ENCODE assay signal across 23 cellular contexts in the genomic region with DNA sequence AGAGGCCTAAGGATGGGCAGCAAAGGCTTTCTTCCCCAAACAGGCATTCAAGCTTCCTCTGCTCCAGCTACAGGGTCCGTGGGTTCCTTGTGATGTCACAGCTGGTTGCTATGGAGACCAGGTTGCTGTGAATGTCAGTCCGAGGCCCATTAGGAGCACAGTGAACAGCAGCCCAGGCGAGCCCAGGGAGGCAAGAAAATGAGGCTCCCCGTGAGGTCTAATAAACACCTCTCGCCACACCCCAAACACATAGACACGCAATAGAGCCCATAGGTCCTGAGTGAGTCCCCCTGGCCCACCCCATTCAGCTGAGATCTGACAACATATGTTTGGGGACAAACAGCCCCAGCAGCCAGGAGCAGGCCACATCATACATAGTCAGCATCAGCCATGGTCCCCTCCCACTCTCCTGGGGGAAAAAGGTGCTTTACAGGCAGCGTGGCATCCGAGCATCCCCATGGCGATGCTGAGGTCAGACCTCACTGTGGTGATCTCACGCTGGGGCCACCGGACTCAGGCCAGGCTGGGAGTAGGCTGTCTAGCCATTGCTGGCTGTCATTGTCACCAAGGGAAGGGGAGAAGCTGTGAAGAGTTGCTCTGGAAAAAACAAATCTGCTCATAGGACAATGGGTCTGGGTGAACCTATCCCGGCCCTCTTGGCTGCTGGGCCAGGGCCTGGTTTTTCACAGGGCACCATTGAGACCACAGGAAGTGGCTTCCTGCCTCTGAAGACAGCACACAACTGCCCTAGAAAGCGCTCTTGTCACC. TPM values are rescaled to one million over a fixed set of nuclear protein-coding genes. Genes with fewer than 3 reads are reported as not detected.
DNase-seq lines count a peak whose midpoint lies in the region; ATAC-seq and TF ChIP-seq lines count a peak whose summit lies in the region.
"Had no signal": no experiment of that assay in that cellular context is flagged by ENCODE, and none has a peak within 500 bp of the region (broad histone marks: within the 10 kb centered on the region; RNA-seq: fewer than 3 reads in every experiment).

No MANE protein-coding gene starts in this region.

- peak overlapping the region; percentile 4 for H3K27ac ChIP-seq in temporal lobe (ENCODE audit: low read depth, low read length)
- H3K27ac ChIP-seq: adrenal gland, cardiac muscle cell, parathyroid adenoma, PC-9, sigmoid colon, thoracic aorta had no signal

- ATAC-seq in activated CD8-positive, alpha-beta memory T cell treated with anti-CD3 and anti-CD28 coated beads, Interleukin-2, amount 10 ng/mL, durations not matched to agents 7 days and 5 days: peak; percentile 34
- ATAC-seq: activated CD4-positive, alpha-beta T cell treated with anti-CD3 and anti-CD28 coated beads for 36 hours; CD8-positive, alpha-beta T cell had no signal

- no peaks in the 10 kb centered on the region for H3K9me3 Mint-ChIP-seq in activated CD8-positive, alpha-beta memory T cell treated with anti-CD3 and anti-CD28 coated beads, Interleukin-2, amount 10 ng/mL, durations not matched to agents 7 days and 5 days (ENCODE audit: low read depth)
- H3K9me3 Mint-ChIP-seq in immature natural killer cell: no peaks in the 10 kb centered on the region
- H3K9me3 Mint-ChIP-seq: CD8-positive, alpha-beta T cell had no signal

- H3K4me1 Mint-ChIP-seq in activated CD8-positive, alpha-beta memory T cell treated with anti-CD3 and anti-CD28 coated beads, Interleukin-2, amount 10 ng/mL, durations not matched to agents 7 days and 5 days: peaks cover 5% of the 10 kb centered on the region
- peaks cover 23 to 26% of the 10 kb centered on the region in 2 donors for H3K4me1 Mint-ChIP-seq in immature natural killer cell
- H3K4me1 Mint-ChIP-seq: activated CD4-positive, alpha-beta T cell treated with anti-CD3 and anti-CD28 coated beads for 36 hours had no signal

- TF ChIP-seq CTCF in NB4 (IDR thresholded peaks at IDR 0.05; ENCODE audit: low read depth, low read length): no peak

- no peak overlapping the region for H3K4me3 Mint-ChIP-seq in activated CD8-positive, alpha-beta memory T cell treated with anti-CD3 and anti-CD28 coated beads, Interleukin-2, amount 10 ng/mL, durations not matched to agents 7 days and 5 days
- H3K4me3 Mint-ChIP-seq in immature natural killer cell: peak overlapping the region in 4 of 5 donors; percentile 16 to 51 (median 32)
- H3K4me3 Mint-ChIP-seq: activated CD4-positive, alpha-beta T cell treated with anti-CD3 and anti-CD28 coated beads for 36 hours; CD8-positive, alpha-beta T cell had no signal

- no peak for TF ChIP-seq POLR2A in NB4 (IDR thresholded peaks at IDR 0.05; ENCODE audit: extremely low read depth, insufficient read length)

- CTCF ChIA-PET in activated CD8-positive, alpha-beta memory T cell treated with anti-CD3 and anti-CD28 coated beads, Interleukin-2, amount 10 ng/mL, durations not matched to agents 7 days and 5 days (lab: Charles Lee): no interaction called here

- H3K4me3 ChIP-seq in NB4 (ENCODE audit: low read depth, low read length): no peak overlapping the region
- H3K4me3 ChIP-seq: adrenal gland, cardiac muscle cell, PC-9, sigmoid colon, thoracic aorta had no signal

- DNase-seq in activated CD8-positive, alpha-beta memory T cell treated with anti-CD3 and anti-CD28 coated beads, Interleukin-2, amount 10 ng/mL, durations not matched to agents 7 days and 5 days: peak; percentile 50
- no peak for DNase-seq in activated CD8-positive, alpha-beta memory T cell treated with anti-CD3 and anti-CD28 coated beads for 24 hours
- DNase-seq in NB4 (ENCODE audit: low read depth) (peak; percentile 77), immature natural killer cell (peak; percentile 64 to 67 (median 65)), DMS79 treated with DMSO at 0.1 percent for 48 hours (lab: John Stamatoyannopoulos, UW) (no peak), ACHN (no peak), anterior cingulate cortex (lab: John Stamatoyannopoulos, UW) (no peak)
- DNase-seq: activated CD4-positive, alpha-beta T cell treated with anti-CD3 and anti-CD28 coated beads for 36 hours; activated effector memory CD4-positive, alpha-beta T cell treated with Interleukin-2 at 50 U/mL for 16 hours; adrenal gland; CD8-positive, alpha-beta T cell; dermis blood vessel endothelial cell; Kasumi-1; NCI-H1105; NCI-H2171; NCI-H82; PC-9; SIG-M5; sigmoid colon had no signal

- H3K27me3 Mint-ChIP-seq in activated CD8-positive, alpha-beta memory T cell treated with anti-CD3 and anti-CD28 coated beads, Interleukin-2, amount 10 ng/mL, durations not matched to agents 7 days and 5 days: no peaks in the 10 kb centered on the region
- peaks cover 0 to 5% (median 2%) of the 10 kb centered on the region in 3 donors for H3K27me3 Mint-ChIP-seq in immature natural killer cell (ENCODE audit: low read depth in 3 of 3)
- H3K27me3 Mint-ChIP-seq: activated CD4-positive, alpha-beta T cell treated with anti-CD3 and anti-CD28 coated beads for 36 hours had no signal

- H3K27ac Mint-ChIP-seq in activated CD8-positive, alpha-beta memory T cell treated with anti-CD3 and anti-CD28 coated beads, Interleukin-2, amount 10 ng/mL, durations not matched to agents 7 days and 5 days: no peak overlapping the region
- H3K27ac Mint-ChIP-seq in immature natural killer cell: peak overlapping the region in 5 of 6 donors; percentile 12 to 67 (median 61)
- H3K27ac Mint-ChIP-seq: activated CD4-positive, alpha-beta T cell treated with anti-CD3 and anti-CD28 coated beads for 36 hours; CD8-positive, alpha-beta T cell had no signal

- no peaks in the 10 kb centered on the region for H3K36me3 Mint-ChIP-seq in activated CD8-positive, alpha-beta memory T cell treated with anti-CD3 and anti-CD28 coated beads, Interleukin-2, amount 10 ng/mL, durations not matched to agents 7 days and 5 days
- no peaks in the 10 kb centered on the region for H3K36me3 Mint-ChIP-seq in immature natural killer cell
- H3K36me3 Mint-ChIP-seq: CD8-positive, alpha-beta T cell had no signal

- in situ Hi-C loops in ACHN (cut with HindIII; ENCODE audit: low pct_ligation_motif_present, low pct_unique_long_range_greater_than_20kb, low sequenced_read_pairs): no loop called here

RNA-seq across cellular contexts. Expression of a gene that starts 23.1 kb away (rescaled TPM):
- 1 to 10 TPM; 2.2 to 3.7 TPM for total RNA-seq in activated CD8-positive, alpha-beta memory T cell treated with anti-CD3 and anti-CD28 coated beads, Interleukin-2, amount 10 ng/mL, durations not matched to agents 7 days and 5 days
- 10 to 100 TPM in 1 of 3 donors, 1 to 10 TPM in 2; 5.0 to 13.6 (median 6.4) TPM for polyA plus RNA-seq in immature natural killer cell
- total RNA-seq in temporal lobe: 32.9 TPM

Comparison
In these comparisons a context has a peak if more than half of its experiments do, and no peak if none do; other contexts are left out.
1. DNase-seq: peak in activated CD8-positive, alpha-beta memory T cell treated with anti-CD3 and anti-CD28 coated beads, Interleukin-2, amount 10 ng/mL, durations not matched to agents 7 days and 5 days (single experiment), NB4 (single experiment) and immature natural killer cell (3 of 3); none in activated CD8-positive, alpha-beta memory T cell treated with anti-CD3 and anti-CD28 coated beads for 24 hours (single experiment), DMS79 treated with DMSO at 0.1 percent for 48 hours (single experiment), ACHN (single experiment) and anterior cingulate cortex (0 of 58).